In the genomic region with DNA sequence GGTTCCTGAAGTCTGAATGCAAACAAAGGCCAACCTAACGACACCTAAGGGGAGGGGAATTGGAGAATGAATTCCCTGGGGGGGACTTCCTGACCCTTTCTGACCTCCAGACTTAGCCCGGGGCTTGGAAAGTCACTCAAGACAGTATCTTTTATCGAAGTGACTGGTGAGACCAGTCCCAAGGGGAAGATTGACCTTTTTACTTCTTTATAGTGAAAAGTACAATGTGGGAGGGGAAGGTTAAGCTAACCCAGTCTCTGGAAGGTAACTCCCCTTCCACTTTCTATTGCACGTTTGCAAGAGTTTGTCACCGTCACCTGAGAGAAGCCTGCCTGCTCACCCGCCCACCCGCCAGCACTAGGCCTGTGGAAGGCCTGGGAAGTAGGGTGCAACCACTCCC, we compare ENCODE assay signal across 20 cellular contexts.
DNase-seq lines count a peak whose midpoint lies in the region; ATAC-seq lines count a peak whose summit lies in the region.
"Had no signal": no experiment of that assay in that cellular context is flagged by ENCODE, and none has a peak within 500 bp of the region (broad histone marks: within the 10 kb centered on the region; RNA-seq: fewer than 3 reads in every experiment).

No MANE protein-coding gene starts in this region.

- peaks cover 19% of the 10 kb centered on the region for H3K4me1 ChIP-seq in ectodermal cell (ENCODE audit: control insufficient read depth, insufficient read depth, low read length)
- H3K4me1 ChIP-seq: heart left ventricle, Peyer's patch, stomach, transverse colon had no signal

- no peaks in the 10 kb centered on the region for H3K9me3 ChIP-seq in ectodermal cell (ENCODE audit: control insufficient read depth, low read length)
- H3K9me3 ChIP-seq: heart left ventricle, Peyer's patch, stomach, transverse colon had no signal

- DNase-seq in stimulated activated naive B cell treated with anti-CD40 and anti-IgM and Interleukin-4, amounts not matched to agents 10 μg/mL and 1 μg/mL and 100 μg/mL, for 72 hours, result peak; percentile 36
- no peak for DNase-seq in left lobe of liver (ENCODE audit: low spot score)
- DNase-seq: activated CD8-positive, alpha-beta memory T cell treated with anti-CD3 and anti-CD28 coated beads, Interleukin-2, amount 50 U/mL, for 48 hours; activated effector memory CD4-positive, alpha-beta T cell treated with Interleukin-2 at 50 U/mL for 16 hours; brain microvascular endothelial cell; heart left ventricle; immature natural killer cell; Karpas-422; NCI-H2029; NK-92 treated with Interleukin-12 subunit alpha and Interleukin-12 subunit beta, amount 100 ng/mL, for 24 hours; Peyer's patch; stimulated activated CD4-positive, alpha-beta T cell treated with anti-CD3 and anti-CD28 coated beads, Interleukin-4, amount 100 ng/mL, for 24 hours; stomach; T-helper 17 cell; transverse colon had no signal

- H3K27ac Mint-ChIP-seq in stimulated activated naive B cell treated with anti-CD40 and anti-IgM and Interleukin-4, amounts not matched to agents 10 μg/mL and 1 μg/mL and 100 μg/mL, for 72 hours, result peak overlapping the region; percentile 71
- H3K27ac Mint-ChIP-seq: immature natural killer cell, T-helper 17 cell had no signal

- no peak overlapping the region for H3K4me3 Mint-ChIP-seq in stimulated activated naive B cell treated with anti-CD40 and anti-IgM and Interleukin-4, amounts not matched to agents 10 μg/mL and 1 μg/mL and 100 μg/mL, for 72 hours
- H3K4me3 Mint-ChIP-seq: immature natural killer cell, T-helper 17 cell had no signal

- H3K36me3 Mint-ChIP-seq in stimulated activated naive B cell treated with anti-CD40 and anti-IgM and Interleukin-4, amounts not matched to agents 10 μg/mL and 1 μg/mL and 100 μg/mL, for 72 hours, result no peaks in the 10 kb centered on the region
- H3K36me3 Mint-ChIP-seq: immature natural killer cell had no signal

- no peaks in the 10 kb centered on the region for H3K36me3 ChIP-seq in ectodermal cell (ENCODE audit: control insufficient read depth, insufficient read depth, low read length)
- H3K36me3 ChIP-seq: brain microvascular endothelial cell, heart left ventricle, Peyer's patch, stomach, transverse colon had no signal

- peaks cover 1 to 5% of the 10 kb centered on the region in 2 donors for H3K4me1 Mint-ChIP-seq in stimulated activated naive B cell treated with anti-CD40 and anti-IgM and Interleukin-4, amounts not matched to agents 10 μg/mL and 1 μg/mL and 100 μg/mL, for 72 hours
- H3K4me1 Mint-ChIP-seq: immature natural killer cell, T-helper 17 cell had no signal

- ATAC-seq in GM21390 (IDR thresholded peaks at IDR 0.05; ENCODE audit: unreplicated experiment), result peak; percentile 53
- peak; percentile 74 for ATAC-seq in HG02798 (IDR thresholded peaks at IDR 0.05; ENCODE audit: poor library complexity, unreplicated experiment)
- peak; percentile 88 to 93 for ATAC-seq in stimulated activated naive B cell treated with anti-CD40 and anti-IgM and Interleukin-4, amounts not matched to agents 10 μg/mL and 1 μg/mL and 100 μg/mL, for 72 hours (replicated peaks)
- no peak for ATAC-seq in GM21360 (IDR thresholded peaks at IDR 0.05; ENCODE audit: unreplicated experiment)
- ATAC-seq in left lobe of liver, result no peak
- ATAC-seq in GM18517 (IDR thresholded peaks at IDR 0.05; ENCODE audit: unreplicated experiment), result no peak
- ATAC-seq: heart left ventricle, T-helper 17 cell had no signal

- peaks cover 11% of the 10 kb centered on the region in 2 donors for H3K27me3 Mint-ChIP-seq in stimulated activated naive B cell treated with anti-CD40 and anti-IgM and Interleukin-4, amounts not matched to agents 10 μg/mL and 1 μg/mL and 100 μg/mL, for 72 hours

- no peak overlapping the region for H3K4me3 ChIP-seq in ectodermal cell (ENCODE audit: insufficient read depth, low read depth, low read length)
- H3K4me3 ChIP-seq: heart left ventricle, Peyer's patch, stomach, transverse colon had no signal

- 21 to 28% methylated on average over 7 of the region's 7 CpGs for WGBS in ectodermal cell, 2 experiments

- H3K27ac ChIP-seq in ectodermal cell (ENCODE audit: insufficient read depth, low read depth, low read length, poor library complexity, severe bottlenecking), result peak overlapping the region; percentile 36
- H3K27ac ChIP-seq: brain microvascular endothelial cell, heart left ventricle, Peyer's patch, stomach, transverse colon had no signal

- peaks cover 2 to 11% of the 10 kb centered on the region in 2 donors for H3K9me3 Mint-ChIP-seq in stimulated activated naive B cell treated with anti-CD40 and anti-IgM and Interleukin-4, amounts not matched to agents 10 μg/mL and 1 μg/mL and 100 μg/mL, for 72 hours

- no peaks in the 10 kb centered on the region for H3K27me3 ChIP-seq in ectodermal cell (ENCODE audit: control insufficient read depth, insufficient read depth, low read length, poor library complexity, severe bottlenecking)
- H3K27me3 ChIP-seq: brain microvascular endothelial cell, Peyer's patch, stomach, transverse colon had no signal

Comparison
In these comparisons a context has a peak if more than half of its experiments do, and no peak if none do; other contexts are left out.
1. ATAC-seq: peak in GM21390 (single experiment), HG02798 (single experiment) and stimulated activated naive B cell treated with anti-CD40 and anti-IgM and Interleukin-4, amounts not matched to agents 10 μg/mL and 1 μg/mL and 100 μg/mL, for 72 hours (2 of 2); none in GM21360 (single experiment), left lobe of liver (single experiment) and GM18517 (single experiment).